In genomic region chr16:67936124-67936875, GRCh38 we compare ENCODE assay signal across 8 cellular contexts. TPM values are rescaled to one million over a fixed set of nuclear protein-coding genes. Genes with fewer than 3 reads are reported as not detected.
A peak's percentile ranks its signal among the peaks of the same experiment; 100 is the strongest.
DNase-seq lines count a peak whose midpoint lies in the region; ATAC-seq and TF ChIP-seq lines count a peak whose summit lies in the region.

PSMB10 (minus strand) TSS chr16:67936850; CDS start chr16:67936749, 101 bp downstream.

- peak; percentile 34 for DNase-seq in HEK293T (ENCODE audit: extremely low spot score)
- peak; percentile 49 for DNase-seq in SK-MEL-5 (ENCODE audit: low read depth, low spot score)
- peak; percentile 61 for DNase-seq in astrocyte of the hippocampus (ENCODE audit: low read depth, low spot score)
- peak in 33 of 51 donors; percentile 26 to 70 (median 56) for DNase-seq in hypothalamus (lab: John Stamatoyannopoulos, UW)
- no peak for DNase-seq in retinal pigment epithelial cell (ENCODE audit: low read depth)
- no peak for DNase-seq in activated effector memory CD4-positive, alpha-beta T cell treated with anti-CD3 and anti-CD28 coated beads, Interleukin-2, amount 50 U/mL, for 16 hours

- TF ChIP-seq CTCF in retinal pigment epithelial cell (conservative IDR thresholded peaks at IDR 0.05; ENCODE audit: low read depth, low read length), result no peak

- CTCF ChIA-PET in HEK293T (lab: Yijun Ruan, JAX), result interaction anchor here (0.5 to 0.9 kb wide), 3 partner anchors 71 to 562 kb away, joined by 3 read pairs; no protein-coding TSS in a partner anchor

- in situ Hi-C loops in SK-MEL-5 (cut with HindIII; ENCODE audit: low pct_unique_long_range_greater_than_20kb, low sequenced_read_pairs), result no loop called here

- H3K4me3 ChIP-seq in GM08714 (ENCODE audit: low read length) (peak within 1 kb of the TSS; percentile 81), retinal pigment epithelial cell (ENCODE audit: low read length) (peak within 1 kb of the TSS; percentile 96)

- POLR2A ChIA-PET in HEK293T (lab: Yijun Ruan, JAX), result interaction anchor here (0.5 to 2.4 kb wide), 18 partner anchors 8 to 276 kb away, joined by 3 to 12 read pairs (median 4); partner anchors contain the start of genes ACD, C16orf86, ENKD1 and LCAT

- ATAC-seq in GM21737 (IDR thresholded peaks at IDR 0.05; ENCODE audit: unreplicated experiment), result no peak

TF ChIP-seq in HEK293T, 16 proteins besides CTCF, POLR2A, EP300 and RAD21:
- no peak for TF ChIP-seq NFRKB (IDR thresholded peaks at IDR 0.05)
- no peak for TF ChIP-seq SUZ12 (IDR thresholded peaks at IDR 0.05)

RNA-seq across cellular contexts. Expression of gene PSMB10, which starts in this region (rescaled TPM):
- 22.4 and 24.0 TPM in 2 replicates for total RNA-seq in SK-MEL-5 (2014; rRNA removed; shearing (Covaris generic))
- 27.0 and 28.9 TPM in 2 replicates for polyA plus RNA-seq in SK-MEL-5 (2015; cell fraction: cytosol; rRNA removed)
- polyA plus RNA-seq in SK-MEL-5 (2015; cell fraction: nucleus; rRNA removed), result 9.1 and 13.2 TPM in 2 replicates

Comparison
In these comparisons a context has a peak if more than half of its experiments do, and no peak if none do; other contexts are left out.
1. DNase-seq: peak in HEK293T (single experiment), SK-MEL-5 (single experiment), astrocyte of the hippocampus (single experiment) and hypothalamus (33 of 51); none in retinal pigment epithelial cell (single experiment) and activated effector memory CD4-positive, alpha-beta T cell treated with anti-CD3 and anti-CD28 coated beads, Interleukin-2, amount 50 U/mL, for 16 hours (single experiment).